ENCODE assay signal across 1 cellular context in the genomic region with DNA sequence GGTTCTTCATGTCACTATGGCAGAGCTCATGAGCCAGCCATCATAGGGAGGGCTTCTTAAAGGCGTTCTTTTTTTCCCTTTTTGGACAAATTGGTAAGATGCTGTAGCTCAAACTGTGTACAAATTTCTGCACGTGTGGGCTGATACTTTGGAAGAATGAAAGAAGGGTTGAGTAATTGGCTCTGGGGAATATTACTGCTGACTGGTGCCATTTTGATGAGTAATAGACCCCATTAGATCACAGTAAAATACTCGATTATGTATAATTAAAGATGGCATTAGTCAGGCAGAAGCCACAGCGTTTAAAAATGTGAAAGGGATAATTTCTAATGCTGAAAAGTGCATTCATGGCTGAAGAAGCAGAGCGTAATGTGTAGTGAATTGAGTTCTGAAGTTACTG.
TF ChIP-seq lines count a peak whose summit lies in the region.

No MANE protein-coding gene starts in this region.

TF ChIP-seq in IMR-90, 13 proteins besides CTCF, POLR2A, EP300 and RAD21:
- no peak for TF ChIP-seq MXI1 (IDR thresholded peaks at IDR 0.05; ENCODE audit: borderline replicate concordance, low read depth, low read length)
- TF ChIP-seq FOS (IDR thresholded peaks at IDR 0.05; ENCODE audit: low read depth, low read length): no peak
- peak; percentile 84 for TF ChIP-seq BHLHE40 (IDR thresholded peaks at IDR 0.05; ENCODE audit: low read depth, low read length)
- TF ChIP-seq RFX5 (IDR thresholded peaks at IDR 0.05; ENCODE audit: low read depth, low read length): no peak
- no peak for TF ChIP-seq ELK1 (IDR thresholded peaks at IDR 0.05; ENCODE audit: borderline replicate concordance, low read depth, low read length)
- no peak for TF ChIP-seq RCOR1 (IDR thresholded peaks at IDR 0.05; ENCODE audit: insufficient replicate concordance, low read length)
- TF ChIP-seq CHD1 (IDR thresholded peaks at IDR 0.05; ENCODE audit: low read depth, low read length): no peak
- no peak for TF ChIP-seq CEBPB (IDR thresholded peaks at IDR 0.05; ENCODE audit: low read depth, low read length)
- peak; percentile 86 for TF ChIP-seq MAFK (IDR thresholded peaks at IDR 0.05; ENCODE audit: low read depth, low read length)
- no peak for TF ChIP-seq SMC3 (IDR thresholded peaks at IDR 0.05; ENCODE audit: low read depth, low read length)
- no peak for TF ChIP-seq NFE2L2 (IDR thresholded peaks at IDR 0.05; ENCODE audit: low read depth, low read length)
